Comparison of ENCODE assay signal across 9 cellular contexts in the genomic region with DNA sequence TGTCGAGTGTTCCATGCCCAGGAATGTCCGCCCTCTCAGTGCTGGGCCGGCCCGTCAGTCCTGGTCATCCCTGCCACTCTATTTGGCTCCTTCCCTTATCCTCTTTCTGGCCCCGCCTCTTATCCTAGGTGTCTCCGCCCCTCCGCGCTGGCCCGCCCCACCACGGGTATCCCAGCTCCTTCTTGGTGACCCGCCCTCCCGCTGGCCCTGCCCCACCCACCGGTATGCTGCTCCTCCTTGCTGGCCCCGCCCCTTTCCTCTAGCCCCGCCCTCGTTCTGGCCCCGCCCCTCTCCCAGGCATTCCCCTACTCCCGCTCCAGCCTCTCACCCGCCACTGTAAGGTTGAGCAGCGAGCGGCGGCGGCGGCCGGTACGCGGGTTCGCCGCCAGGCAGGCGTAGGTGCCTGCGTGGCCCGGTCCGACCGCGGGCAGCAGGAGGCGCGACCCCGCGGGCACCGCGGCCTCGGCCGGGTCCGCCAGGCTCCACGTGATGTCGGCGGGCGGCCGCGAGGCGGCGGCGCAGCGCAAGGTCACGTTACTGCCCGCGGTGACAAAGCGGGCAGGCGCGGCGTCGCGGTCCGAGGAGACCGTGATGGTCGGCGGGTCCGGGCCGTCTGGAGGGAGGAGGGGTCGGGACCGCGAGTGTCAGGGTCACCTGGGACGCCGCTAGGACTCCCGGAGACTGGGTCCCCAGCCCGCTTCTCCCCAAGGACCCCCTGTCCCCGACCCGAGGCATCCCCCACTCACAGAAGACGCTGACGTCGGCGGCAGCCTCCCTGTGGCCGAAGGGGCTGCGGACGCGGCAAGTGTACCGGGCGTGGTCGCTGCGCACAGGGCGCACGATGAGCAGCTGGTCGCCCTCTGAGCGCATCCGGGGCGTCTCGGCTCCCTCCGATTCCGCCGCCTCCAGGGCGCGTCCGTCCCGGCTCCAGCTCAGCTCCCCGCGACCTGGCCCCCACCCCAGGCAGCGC. TPM values are rescaled to one million over a fixed set of nuclear protein-coding genes. Genes with fewer than 3 reads are reported as not detected.
DNase-seq lines count a peak whose midpoint lies in the region; ATAC-seq lines count a peak whose summit lies in the region.
"Had no signal": no experiment of that assay in that cellular context is flagged by ENCODE, and none has a peak within 500 bp of the region (broad histone marks: within the 10 kb centered on the region; RNA-seq: fewer than 3 reads in every experiment).

No MANE protein-coding gene starts in this region.

- DNase-seq in AML-193 (lab: John Stamatoyannopoulos, UW): peak; percentile 87 to 89
- DNase-seq in RPMI8226: peak; percentile 96
- peak; percentile 93 for DNase-seq in activated T-helper 2 cell treated with anti-CD3 and anti-CD28 coated beads, Interferon-gamma antibody, Interleukin-2, Interleukin-4, amounts not matched to agents 10 μg/mL and 5 μg/mL and 100 μg/mL, durations not matched to agents 14 hours and 24 hours and 36 hours (ENCODE audit: low spot score)
- peak; percentile 92 for DNase-seq in fibroblast of peridontal ligament (ENCODE audit: extremely low read depth)
- peak; percentile 96 for DNase-seq in natural killer cell treated with Interleukin-12 subunit alpha and Interleukin-12 subunit beta and Interleukin-15 and Interleukin-18, amount 100 ng/mL, for 72 hours (ENCODE audit: low spot score)
- peak; percentile 92 for DNase-seq in stimulated activated naive B cell treated with anti-CD40 and anti-IgM and Interleukin-4, amounts not matched to agents 10 μg/mL and 1 μg/mL and 100 μg/mL, for 72 hours

- intact Hi-C loops in activated T-helper 2 cell treated with anti-CD3 and anti-CD28 coated beads, Interferon-gamma antibody, Interleukin-2, Interleukin-4, amounts not matched to agents 10 μg/mL and 5 μg/mL and 100 μg/mL, durations not matched to agents 14 hours and 24 hours and 36 hours (cut with micrococcal nuclease): loop anchor here (1.0 to 2.0 kb wide), 6 partner anchors 15 to 317 kb away; no protein-coding TSS in a partner anchor

- H3K4me3 Mint-ChIP-seq in activated T-helper 2 cell treated with anti-CD3 and anti-CD28 coated beads, Interferon-gamma antibody, Interleukin-2, Interleukin-4, amounts not matched to agents 10 μg/mL and 5 μg/mL and 100 μg/mL, durations not matched to agents 14 hours and 24 hours and 36 hours (ENCODE audit: low read depth): peak overlapping the region; percentile 95
- H3K4me3 Mint-ChIP-seq in natural killer cell treated with Interleukin-12 subunit alpha and Interleukin-12 subunit beta and Interleukin-15 and Interleukin-18, amount 100 ng/mL, for 72 hours: peak overlapping the region; percentile 97
- peak overlapping the region; percentile 91 to 94 for H3K4me3 Mint-ChIP-seq in stimulated activated naive B cell treated with anti-CD40 and anti-IgM and Interleukin-4, amounts not matched to agents 10 μg/mL and 1 μg/mL and 100 μg/mL, for 72 hours

- peaks cover 10% of the 10 kb centered on the region for H3K36me3 Mint-ChIP-seq in activated T-helper 2 cell treated with anti-CD3 and anti-CD28 coated beads, Interferon-gamma antibody, Interleukin-2, Interleukin-4, amounts not matched to agents 10 μg/mL and 5 μg/mL and 100 μg/mL, durations not matched to agents 14 hours and 24 hours and 36 hours (ENCODE audit: low read depth)
- H3K36me3 Mint-ChIP-seq in natural killer cell treated with Interleukin-12 subunit alpha and Interleukin-12 subunit beta and Interleukin-15 and Interleukin-18, amount 100 ng/mL, for 72 hours: no peaks in the 10 kb centered on the region
- peaks cover 6 to 8% of the 10 kb centered on the region in 2 donors for H3K36me3 Mint-ChIP-seq in stimulated activated naive B cell treated with anti-CD40 and anti-IgM and Interleukin-4, amounts not matched to agents 10 μg/mL and 1 μg/mL and 100 μg/mL, for 72 hours

- peaks cover 2% of the 10 kb centered on the region for H3K27me3 Mint-ChIP-seq in activated T-helper 2 cell treated with anti-CD3 and anti-CD28 coated beads, Interferon-gamma antibody, Interleukin-2, Interleukin-4, amounts not matched to agents 10 μg/mL and 5 μg/mL and 100 μg/mL, durations not matched to agents 14 hours and 24 hours and 36 hours (ENCODE audit: low read depth)
- peaks cover 0 to 4% of the 10 kb centered on the region in 2 donors for H3K27me3 Mint-ChIP-seq in natural killer cell treated with Interleukin-12 subunit alpha and Interleukin-12 subunit beta and Interleukin-15 and Interleukin-18, amount 100 ng/mL, for 72 hours
- H3K27me3 Mint-ChIP-seq in stimulated activated naive B cell treated with anti-CD40 and anti-IgM and Interleukin-4, amounts not matched to agents 10 μg/mL and 1 μg/mL and 100 μg/mL, for 72 hours: peaks cover 5% of the 10 kb centered on the region in 2 donors

- H3K9me3 Mint-ChIP-seq in activated T-helper 2 cell treated with anti-CD3 and anti-CD28 coated beads, Interferon-gamma antibody, Interleukin-2, Interleukin-4, amounts not matched to agents 10 μg/mL and 5 μg/mL and 100 μg/mL, durations not matched to agents 14 hours and 24 hours and 36 hours: no peaks in the 10 kb centered on the region
- H3K9me3 Mint-ChIP-seq in natural killer cell treated with Interleukin-12 subunit alpha and Interleukin-12 subunit beta and Interleukin-15 and Interleukin-18, amount 100 ng/mL, for 72 hours: no peaks in the 10 kb centered on the region
- no peaks in the 10 kb centered on the region for H3K9me3 Mint-ChIP-seq in stimulated activated naive B cell treated with anti-CD40 and anti-IgM and Interleukin-4, amounts not matched to agents 10 μg/mL and 1 μg/mL and 100 μg/mL, for 72 hours

- H3K4me1 Mint-ChIP-seq in activated T-helper 2 cell treated with anti-CD3 and anti-CD28 coated beads, Interferon-gamma antibody, Interleukin-2, Interleukin-4, amounts not matched to agents 10 μg/mL and 5 μg/mL and 100 μg/mL, durations not matched to agents 14 hours and 24 hours and 36 hours (ENCODE audit: low read depth): peaks cover 23% of the 10 kb centered on the region
- peaks cover 14 to 23% of the 10 kb centered on the region in 2 donors for H3K4me1 Mint-ChIP-seq in natural killer cell treated with Interleukin-12 subunit alpha and Interleukin-12 subunit beta and Interleukin-15 and Interleukin-18, amount 100 ng/mL, for 72 hours (ENCODE audit: low read depth in 2 of 2)
- peaks cover 37 to 58% of the 10 kb centered on the region in 2 donors for H3K4me1 Mint-ChIP-seq in stimulated activated naive B cell treated with anti-CD40 and anti-IgM and Interleukin-4, amounts not matched to agents 10 μg/mL and 1 μg/mL and 100 μg/mL, for 72 hours

- H3K27ac Mint-ChIP-seq in activated T-helper 2 cell treated with anti-CD3 and anti-CD28 coated beads, Interferon-gamma antibody, Interleukin-2, Interleukin-4, amounts not matched to agents 10 μg/mL and 5 μg/mL and 100 μg/mL, durations not matched to agents 14 hours and 24 hours and 36 hours: peak overlapping the region; percentile 89
- peak overlapping the region; percentile 6 to 19 for H3K27ac Mint-ChIP-seq in natural killer cell treated with Interleukin-12 subunit alpha and Interleukin-12 subunit beta and Interleukin-15 and Interleukin-18, amount 100 ng/mL, for 72 hours
- H3K27ac Mint-ChIP-seq in stimulated activated naive B cell treated with anti-CD40 and anti-IgM and Interleukin-4, amounts not matched to agents 10 μg/mL and 1 μg/mL and 100 μg/mL, for 72 hours: peak overlapping the region; percentile 9

- ATAC-seq in GM19035 (IDR thresholded peaks at IDR 0.05; ENCODE audit: unreplicated experiment): peak; percentile 64
- peak; percentile 41 for ATAC-seq in HG03442 (IDR thresholded peaks at IDR 0.05; ENCODE audit: unreplicated experiment)
- peak; percentile 93 to 95 for ATAC-seq in natural killer cell treated with Interleukin-12 subunit alpha and Interleukin-12 subunit beta and Interleukin-15 and Interleukin-18, amount 100 ng/mL, for 72 hours
- ATAC-seq in stimulated activated naive B cell treated with anti-CD40 and anti-IgM and Interleukin-4, amounts not matched to agents 10 μg/mL and 1 μg/mL and 100 μg/mL, for 72 hours (replicated peaks): peak; percentile 75 to 83

RNA-seq across cellular contexts. Expression of a gene that starts 2.0 kb away (rescaled TPM):
- 9.5 and 10.4 TPM in 2 replicates for total RNA-seq in activated T-helper 2 cell treated with anti-CD3 and anti-CD28 coated beads, Interferon-gamma antibody, Interleukin-2, Interleukin-4, amounts not matched to agents 10 μg/mL and 5 μg/mL and 100 μg/mL, durations not matched to agents 14 hours and 24 hours and 36 hours
- total RNA-seq in natural killer cell treated with Interleukin-12 subunit alpha and Interleukin-12 subunit beta and Interleukin-15 and Interleukin-18, amount 100 ng/mL, for 72 hours: 1 to 10 TPM; 1.0 to 2.0 TPM

RNA-seq across cellular contexts. Expression of a gene that starts 26.2 kb away (rescaled TPM):
- total RNA-seq in activated T-helper 2 cell treated with anti-CD3 and anti-CD28 coated beads, Interferon-gamma antibody, Interleukin-2, Interleukin-4, amounts not matched to agents 10 μg/mL and 5 μg/mL and 100 μg/mL, durations not matched to agents 14 hours and 24 hours and 36 hours: 209 and 215 TPM in 2 replicates
- total RNA-seq in natural killer cell treated with Interleukin-12 subunit alpha and Interleukin-12 subunit beta and Interleukin-15 and Interleukin-18, amount 100 ng/mL, for 72 hours: 10 to 100 TPM; 41.1 to 83.8 TPM

RNA-seq across cellular contexts. Expression of a gene that starts 28.5 kb away (rescaled TPM):
- 7.0 TPM in 2 replicates for total RNA-seq in activated T-helper 2 cell treated with anti-CD3 and anti-CD28 coated beads, Interferon-gamma antibody, Interleukin-2, Interleukin-4, amounts not matched to agents 10 μg/mL and 5 μg/mL and 100 μg/mL, durations not matched to agents 14 hours and 24 hours and 36 hours
- under 1 TPM in 1 of 2 donors, not detected in 1; 0.59 TPM for total RNA-seq in natural killer cell treated with Interleukin-12 subunit alpha and Interleukin-12 subunit beta and Interleukin-15 and Interleukin-18, amount 100 ng/mL, for 72 hours
- total RNA-seq: T-helper 1 cell treated with Interleukin-12 subunit alpha and Interleukin-12 subunit beta and Interleukin-4 antibody, amounts not matched to agents 30 ng/mL and 1 ng/mL, for 36 hours had no signal

RNA-seq across cellular contexts. Expression of a gene that starts 28.8 kb away (rescaled TPM):
- 13.8 and 14.9 TPM in 2 replicates for total RNA-seq in activated T-helper 2 cell treated with anti-CD3 and anti-CD28 coated beads, Interferon-gamma antibody, Interleukin-2, Interleukin-4, amounts not matched to agents 10 μg/mL and 5 μg/mL and 100 μg/mL, durations not matched to agents 14 hours and 24 hours and 36 hours
- total RNA-seq in natural killer cell treated with Interleukin-12 subunit alpha and Interleukin-12 subunit beta and Interleukin-15 and Interleukin-18, amount 100 ng/mL, for 72 hours: 10 to 100 TPM; 49.6 to 74.3 TPM

RNA-seq across cellular contexts. Expression of a gene that starts 32.5 kb away (rescaled TPM):
- 332 and 342 TPM in 2 replicates for total RNA-seq in activated T-helper 2 cell treated with anti-CD3 and anti-CD28 coated beads, Interferon-gamma antibody, Interleukin-2, Interleukin-4, amounts not matched to agents 10 μg/mL and 5 μg/mL and 100 μg/mL, durations not matched to agents 14 hours and 24 hours and 36 hours
- 1,000 to 10,000 TPM; 1,196 to 2,045 TPM for total RNA-seq in natural killer cell treated with Interleukin-12 subunit alpha and Interleukin-12 subunit beta and Interleukin-15 and Interleukin-18, amount 100 ng/mL, for 72 hours

Comparison
In these comparisons a context has a peak if more than half of its experiments do, and no peak if none do; other contexts are left out.
1. Peak in every context shown above with its lines: DNase-seq and ATAC-seq.
2. ATAC-seq: peak in every context shown above with its lines; median percentile 94 in natural killer cell treated with Interleukin-12 subunit alpha and Interleukin-12 subunit beta and Interleukin-15 and Interleukin-18, amount 100 ng/mL, for 72 hours; 79 in stimulated activated naive B cell treated with anti-CD40 and anti-IgM and Interleukin-4, amounts not matched to agents 10 μg/mL and 1 μg/mL and 100 μg/mL, for 72 hours; 64 in GM19035; 41 in HG03442.
3. H3K27ac Mint-ChIP-seq: peak in every context shown above with its lines; median percentile 89 in activated T-helper 2 cell treated with anti-CD3 and anti-CD28 coated beads, Interferon-gamma antibody, Interleukin-2, Interleukin-4, amounts not matched to agents 10 μg/mL and 5 μg/mL and 100 μg/mL, durations not matched to agents 14 hours and 24 hours and 36 hours; 12 in natural killer cell treated with Interleukin-12 subunit alpha and Interleukin-12 subunit beta and Interleukin-15 and Interleukin-18, amount 100 ng/mL, for 72 hours; 9 in stimulated activated naive B cell treated with anti-CD40 and anti-IgM and Interleukin-4, amounts not matched to agents 10 μg/mL and 1 μg/mL and 100 μg/mL, for 72 hours.